Comparison of ENCODE assay signal across 7 cellular contexts in the genomic region with DNA sequence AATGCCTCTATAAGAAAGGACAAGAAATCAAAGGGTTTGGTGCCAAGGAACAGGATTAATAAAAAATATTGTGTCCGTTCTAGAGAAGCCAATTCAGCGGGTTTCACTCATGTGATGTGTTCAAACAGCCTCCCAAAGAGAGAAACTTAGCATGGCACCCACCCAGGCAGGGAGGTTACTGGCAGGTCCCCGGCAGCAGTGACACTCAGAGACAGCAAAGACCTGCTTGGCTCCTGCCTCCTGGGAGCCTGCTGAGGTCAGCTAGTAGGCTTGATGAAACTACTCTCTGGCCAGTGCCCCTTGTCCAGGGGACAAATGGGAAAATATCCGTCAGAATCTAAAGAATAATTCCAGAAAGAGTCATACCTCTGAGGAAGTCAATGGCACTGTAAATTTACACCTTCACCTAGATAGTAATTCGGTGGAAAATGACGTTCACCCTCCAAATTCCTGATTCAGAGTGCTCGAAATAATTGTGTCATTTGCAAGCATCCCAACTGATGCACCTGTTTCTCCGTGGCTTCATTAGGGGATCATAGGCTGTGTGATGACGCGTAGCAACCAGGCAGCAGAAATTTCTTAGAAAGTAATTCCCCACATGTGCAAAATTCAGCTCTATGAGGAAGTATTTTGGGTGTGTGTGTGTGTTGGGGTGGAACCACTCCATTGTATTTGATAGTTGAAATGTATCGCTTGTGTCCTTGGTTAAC.
"Had no signal": no experiment of that assay in that cellular context is flagged by ENCODE, and none has a peak within 500 bp of the region (broad histone marks: within the 10 kb centered on the region; RNA-seq: fewer than 3 reads in every experiment).

No MANE protein-coding gene starts in this region.

- ATAC-seq: HepG2, K562 had no signal

- H3K4me3 ChIP-seq: K562 had no signal

- H3K4me2 ChIP-seq: KMS-11 had no signal

- H3K27ac ChIP-seq: HL-60, KMS-11 had no signal

- H3K9ac ChIP-seq: KMS-11 had no signal

- DNase-seq: IMR-90, KBM-7, KG1 had no signal
